Comparison of ENCODE assay signal across 9 cellular contexts in the genomic region with DNA sequence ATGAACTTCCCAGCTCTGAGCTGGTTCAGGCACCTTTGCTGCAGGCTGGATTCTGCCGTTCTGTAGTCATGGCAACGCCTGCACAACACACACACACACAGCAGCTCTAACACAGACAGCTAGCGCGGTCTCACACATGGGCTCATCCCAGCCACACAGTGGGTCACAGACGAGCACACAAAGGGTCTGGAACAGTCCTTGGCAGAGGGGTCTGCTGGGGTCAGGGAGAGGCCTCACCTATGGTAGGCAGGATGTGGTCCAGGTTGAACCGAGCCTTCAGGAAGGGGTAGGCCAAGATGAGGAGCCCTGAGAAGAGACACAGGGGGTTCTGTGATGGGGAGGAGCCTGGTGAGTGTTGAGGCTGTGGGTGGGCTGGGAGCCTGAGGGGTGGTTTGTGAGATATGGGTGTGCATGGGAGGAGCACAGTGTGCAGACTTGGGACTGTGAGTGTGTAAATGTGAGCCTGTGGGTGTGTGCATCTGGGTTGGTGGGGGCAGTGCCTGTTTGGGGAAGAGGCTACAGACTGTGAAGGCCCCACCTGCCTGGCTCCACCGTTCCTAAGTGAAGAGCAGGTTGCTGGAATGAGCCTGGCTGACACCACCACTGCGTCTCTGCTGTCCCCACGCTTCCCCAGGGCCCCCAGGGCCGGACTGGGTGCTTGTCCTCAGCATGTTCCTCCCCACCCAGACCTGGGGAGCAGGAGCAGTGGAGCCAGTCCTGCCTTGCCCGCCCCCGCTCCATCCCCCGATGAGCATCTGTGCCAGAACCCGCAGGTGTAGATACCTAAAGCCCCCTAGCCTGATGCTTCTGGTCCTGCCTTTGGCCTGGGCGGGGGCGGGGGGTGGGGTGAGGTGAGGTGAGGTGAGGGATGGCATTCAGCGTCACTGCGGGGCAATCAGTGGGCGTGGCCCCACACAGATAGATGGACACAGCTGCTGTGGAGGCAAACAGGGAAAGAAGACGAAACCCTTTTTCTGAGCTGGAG. TPM values are rescaled to one million over a fixed set of nuclear protein-coding genes. Genes with fewer than 3 reads are reported as not detected.
DNase-seq lines count a peak whose midpoint lies in the region; ATAC-seq and TF ChIP-seq lines count a peak whose summit lies in the region.
"Had no signal": no experiment of that assay in that cellular context is flagged by ENCODE, and none has a peak within 500 bp of the region (broad histone marks: within the 10 kb centered on the region; RNA-seq: fewer than 3 reads in every experiment).

No MANE protein-coding gene starts in this region.

- H3K9me3 Mint-ChIP-seq in activated naive CD4-positive, alpha-beta T cell treated with anti-CD3 and anti-CD28 coated beads, Interleukin-2, amount 10 ng/mL, durations not matched to agents 7 days and 5 days = no peaks in the 10 kb centered on the region
- H3K9me3 Mint-ChIP-seq in chondrocyte (ENCODE audit: low read depth) = no peaks in the 10 kb centered on the region

- no peaks in the 10 kb centered on the region for H3K36me3 Mint-ChIP-seq in activated naive CD4-positive, alpha-beta T cell treated with anti-CD3 and anti-CD28 coated beads, Interleukin-2, amount 10 ng/mL, durations not matched to agents 7 days and 5 days
- no peaks in the 10 kb centered on the region for H3K36me3 Mint-ChIP-seq in chondrocyte (ENCODE audit: low read depth)

- ATAC-seq in GM19035 (IDR thresholded peaks at IDR 0.05; ENCODE audit: unreplicated experiment) (no peak), HG03280 (IDR thresholded peaks at IDR 0.05; ENCODE audit: unreplicated experiment) (no peak)

- TF ChIP-seq CTCF in chondrocyte (IDR thresholded peaks at IDR 0.05) = no peak

- H3K4me1 Mint-ChIP-seq in activated naive CD4-positive, alpha-beta T cell treated with anti-CD3 and anti-CD28 coated beads, Interleukin-2, amount 10 ng/mL, durations not matched to agents 7 days and 5 days = peaks cover 13% of the 10 kb centered on the region
- H3K4me1 Mint-ChIP-seq in chondrocyte (ENCODE audit: low read depth) = peaks cover 7% of the 10 kb centered on the region

- DNase-seq in activated naive CD4-positive, alpha-beta T cell treated with anti-CD3 and anti-CD28 coated beads, Interleukin-2, amount 10 ng/mL, durations not matched to agents 7 days and 5 days = peak; percentile 63
- DNase-seq in activated naive CD4-positive, alpha-beta T cell (lab: John Stamatoyannopoulos, UW) = no peak
- DNase-seq in SK-N-DZ (ENCODE audit: low spot score) = peak; percentile 45
- peak; percentile 84 for DNase-seq in chondrocyte (ENCODE audit: low spot score)
- peak; percentile 43 for DNase-seq in occipital lobe (lab: John Stamatoyannopoulos, UW)
- DNase-seq in UCSD-AML1 (lab: John Stamatoyannopoulos, UW; ENCODE audit: unreplicated experiment) = no peak

- peaks cover 65% of the 10 kb centered on the region for H3K27me3 Mint-ChIP-seq in activated naive CD4-positive, alpha-beta T cell treated with anti-CD3 and anti-CD28 coated beads, Interleukin-2, amount 10 ng/mL, durations not matched to agents 7 days and 5 days
- H3K27me3 Mint-ChIP-seq in chondrocyte (ENCODE audit: low read depth) = peaks cover 47% of the 10 kb centered on the region

- CTCF ChIA-PET in activated naive CD4-positive, alpha-beta T cell treated with anti-CD3 and anti-CD28 coated beads, Interleukin-2, amount 10 ng/mL, durations not matched to agents 7 days and 5 days (lab: Charles Lee) = interaction anchor here (1.2 to 3.7 kb wide), 4 partner anchors 10 to 175 kb away, joined by 3 to 18 read pairs (median 5); no protein-coding TSS in a partner anchor

- peak overlapping the region; percentile 49 for H3K27ac Mint-ChIP-seq in activated naive CD4-positive, alpha-beta T cell treated with anti-CD3 and anti-CD28 coated beads, Interleukin-2, amount 10 ng/mL, durations not matched to agents 7 days and 5 days
- H3K27ac Mint-ChIP-seq in chondrocyte (ENCODE audit: unreplicated experiment) = peak overlapping the region; percentile 73

- H3K4me3 Mint-ChIP-seq in activated naive CD4-positive, alpha-beta T cell treated with anti-CD3 and anti-CD28 coated beads, Interleukin-2, amount 10 ng/mL, durations not matched to agents 7 days and 5 days = no peak overlapping the region
- H3K4me3 Mint-ChIP-seq in chondrocyte (ENCODE audit: unreplicated experiment) = no peak overlapping the region

RNA-seq across cellular contexts. Expression of a gene that starts 1.5 kb away (rescaled TPM):
- polyA plus RNA-seq in SK-N-DZ (2014; cell fraction: cytosol; rRNA removed) = not detected in 2 replicates
- polyA plus RNA-seq in SK-N-DZ (2014; cell fraction: nucleus; rRNA removed) = not detected in 2 replicates
- total RNA-seq in chondrocyte (not detected in 3 replicates), occipital lobe (not detected)
- total RNA-seq: T-helper 2 cell treated with Interferon-gamma antibody and Interleukin-4, amounts not matched to agents 100 ng/mL and 5 ng/mL, for 36 hours had no signal

RNA-seq across cellular contexts. Expression of a gene that starts 54.1 kb away (rescaled TPM):
- 8.6 and 10.1 TPM in 2 replicates for polyA plus RNA-seq in SK-N-DZ (2014; cell fraction: cytosol; rRNA removed)
- 11.6 and 18.1 TPM in 2 replicates for polyA plus RNA-seq in SK-N-DZ (2014; cell fraction: nucleus; rRNA removed)
- total RNA-seq in chondrocyte = 24.5 to 25.8 TPM (median 25.1 TPM) in 3 replicates
- total RNA-seq in occipital lobe = 8.7 TPM

Comparison
In these comparisons a context has a peak if more than half of its experiments do, and no peak if none do; other contexts are left out.
1. DNase-seq: peak in activated naive CD4-positive, alpha-beta T cell treated with anti-CD3 and anti-CD28 coated beads, Interleukin-2, amount 10 ng/mL, durations not matched to agents 7 days and 5 days (single experiment), SK-N-DZ (single experiment), chondrocyte (single experiment) and occipital lobe (single experiment); none in activated naive CD4-positive, alpha-beta T cell (0 of 4) and UCSD-AML1 (single experiment).